Comparison of ENCODE assay signal across 8 cellular contexts in genomic region chr16:18789850-18790706, GRCh38. TPM values are rescaled to one million over a fixed set of nuclear protein-coding genes. Genes with fewer than 3 reads are reported as not detected.
A peak's percentile ranks its signal among the peaks of the same experiment; 100 is the strongest.
DNase-seq lines count a peak whose midpoint lies in the region; ATAC-seq and TF ChIP-seq lines count a peak whose summit lies in the region.

TSS of gene RPS15A (minus strand) at chr16:18790334. CDS start at chr16:18789113, 1,221 bp downstream.

- peak; percentile 97 for TF ChIP-seq POLR2A in IMR-90 (IDR thresholded peaks at IDR 0.05; ENCODE audit: low read depth, low read length)

- DNase-seq in DMS 273 (lab: John Stamatoyannopoulos, UW; ENCODE audit: unreplicated experiment) (peak; percentile 98), IMR-90 (peak; percentile 98), OCI-M1 (lab: John Stamatoyannopoulos, UW) (peak; percentile 97), activated T-cell treated with anti-CD3 and anti-CD28 coated beads for 24 hours (ENCODE audit: low read depth) (peak; percentile 89), epidermal melanocyte (ENCODE audit: insufficient read length, low spot score) (peak; percentile 94)
- DNase-seq in stimulated activated CD8-positive, alpha-beta memory T cell treated with anti-CD3 and anti-CD28 coated beads, Interleukin-4, amount 100 ng/mL, for 1 hour (ENCODE audit: low read depth in 2 of 2, low spot score in 1 of 2): peak; percentile 75 to 83

- H2AFZ ChIP-seq in IMR-90 (replicated peaks; ENCODE audit: low read length, poor library complexity): peak within 1 kb of the TSS; percentile 91

- H3K27me3 ChIP-seq in IMR-90 (ENCODE audit: control insufficient read depth, insufficient read depth, low read length) (no peaks in the 10 kb centered on the region), mononuclear cell (ENCODE audit: insufficient read depth, low read length) (no peaks in the 10 kb centered on the region)

- H3K9me1 ChIP-seq in IMR-90 (ENCODE audit: insufficient read depth, low read length): peaks cover 5% of the 10 kb centered on the region; the same call in 1 of the 2 replicates

- intact Hi-C loops in IMR-90 (cut with micrococcal nuclease): loop anchor here (1.0 kb wide), 1 partner anchor 10 kb away; no protein-coding TSS in a partner anchor

- peak within 1 kb of the TSS; percentile 87 for H2AK5ac ChIP-seq in IMR-90 (ENCODE audit: low read depth, low read length)

- H2BK120ac ChIP-seq in IMR-90 (ENCODE audit: low read depth, low read length): no peak within 1 kb of the TSS

- no peak within 1 kb of the TSS for H2BK15ac ChIP-seq in IMR-90 (ENCODE audit: low read depth, low read length)

- ATAC-seq in GM21528 (IDR thresholded peaks at IDR 0.05; ENCODE audit: low FRiP score, unreplicated experiment): peak; percentile 94
- ATAC-seq in IMR-90 (ENCODE audit: low read depth): peak; percentile 99

- no peaks in the 10 kb centered on the region for H3K9me3 ChIP-seq in IMR-90 (ENCODE audit: control insufficient read depth, insufficient read depth, low read length)
- no peaks in the 10 kb centered on the region for H3K9me3 ChIP-seq in mononuclear cell (ENCODE audit: low read depth, low read length)

- H4K8ac ChIP-seq in IMR-90 (ENCODE audit: low read depth in 2 of 2, low read length in 2 of 2): peak within 1 kb of the TSS; percentile 48 to 91

- H4K5ac ChIP-seq in IMR-90 (ENCODE audit: low read depth, low read length): peak within 1 kb of the TSS; percentile 52

- H2AK9ac ChIP-seq in IMR-90 (replicated peaks; ENCODE audit: low read depth, low read length, poor library complexity): peak within 1 kb of the TSS; percentile 95

- peak within 1 kb of the TSS; percentile 53; the same call in 1 of the 2 replicates for H4K91ac ChIP-seq in IMR-90 (ENCODE audit: insufficient read depth, low read depth, low read length)

- H3K4ac ChIP-seq in IMR-90 (ENCODE audit: low read depth, low read length): peak within 1 kb of the TSS; percentile 93

- peaks cover 2% of the 10 kb centered on the region; the same call in 1 of the 2 replicates for H3K4me1 ChIP-seq in IMR-90 (ENCODE audit: control insufficient read depth, insufficient read depth, low read length)
- H3K4me1 ChIP-seq in mononuclear cell (ENCODE audit: insufficient read depth, low read length): peaks cover 48% of the 10 kb centered on the region

- CTCF ChIA-PET in IMR-90 (lab: Yijun Ruan, JAX): interaction anchor here (0.6 to 1.5 kb wide), 2 partner anchors 9 to 12 kb away, joined by 3 to 7 read pairs; partner anchors contain the start of gene ARL6IP1

- H2BK5ac ChIP-seq in IMR-90 (ENCODE audit: low read depth, low read length, poor library complexity, severe bottlenecking): peak within 1 kb of the TSS; percentile 91

- 8% methylated on average over 17 of the region's 60 CpGs; no CpG with 5 or more reads in 1 of the 2 experiments for WGBS in IMR-90 (ENCODE audit: extremely low coverage in 2 of 2, insufficient read length in 1 of 2), 2 experiments

- dilution Hi-C loops in IMR-90 (cut with HindIII; ENCODE audit: low sequenced_read_pairs, unreplicated experiment): no loop called here

- peaks cover 16 to 48% of the 10 kb centered on the region in 2 experiments for H3K79me1 ChIP-seq in IMR-90 (ENCODE audit: low read depth in 1 of 2, low read length in 2 of 2)

- peak within 1 kb of the TSS; percentile 89 for H3K4me2 ChIP-seq in IMR-90 (ENCODE audit: low read depth, low read length)

- peak within 1 kb of the TSS; percentile 27; the same call in 1 of the 2 replicates for H3K18ac ChIP-seq in IMR-90 (ENCODE audit: low read depth, low read length)

- TF ChIP-seq CTCF in IMR-90 (conservative IDR thresholded peaks at IDR 0.05; ENCODE audit: low read depth, low read length): no peak

- no peak for TF ChIP-seq RAD21 in IMR-90 (IDR thresholded peaks at IDR 0.05; ENCODE audit: low read length)

- H4K20me1 ChIP-seq in IMR-90 (ENCODE audit: insufficient read depth, low read length): peaks cover 50% of the 10 kb centered on the region

- in situ Hi-C loops in IMR-90 (cut with MboI; ENCODE audit: low sequenced_read_pairs): no loop called here

- peak within 1 kb of the TSS; percentile 94 for H3K23ac ChIP-seq in IMR-90 (ENCODE audit: low read depth, low read length)

- H3K14ac ChIP-seq in IMR-90 (replicated peaks; ENCODE audit: low read depth, low read length): peak within 1 kb of the TSS; percentile 96

- H3K36me3 ChIP-seq in IMR-90 (ENCODE audit: control insufficient read depth, insufficient read depth, low read length): peaks cover 39% of the 10 kb centered on the region

- peak within 1 kb of the TSS; percentile 76 for H3K56ac ChIP-seq in IMR-90 (ENCODE audit: extremely low read depth, insufficient read depth, low read length)

- H3K27ac ChIP-seq in IMR-90 (ENCODE audit: insufficient read depth, low read length): peak within 1 kb of the TSS; percentile 81

- POLR2A ChIA-PET in IMR-90 (lab: Charles Lee; ENCODE audit: unreplicated experiment): interaction anchor here (0.6 to 0.9 kb wide), 3 partner anchors 10 to 1277 kb away, joined by 3 to 8 read pairs (median 3); partner anchors contain the start of gene ARL6IP1

- no TSS peak for BruUV-seq in IMR-90 (replicated peaks; lab: Mats Ljungman, UMichigan)

- H2BK20ac ChIP-seq in IMR-90 (ENCODE audit: low read depth, low read length): no peak within 1 kb of the TSS

- H3K9ac ChIP-seq in IMR-90 (ENCODE audit: low read depth, low read length): peak within 1 kb of the TSS; percentile 90

- peak within 1 kb of the TSS; percentile 72 for H3K4me3 ChIP-seq in IMR-90 (ENCODE audit: insufficient read depth, low read depth, low read length)
- peak within 1 kb of the TSS; percentile 89 for H3K4me3 ChIP-seq in mononuclear cell (ENCODE audit: low read length)

TF ChIP-seq in IMR-90, 13 proteins besides CTCF, POLR2A, EP300 and RAD21:
- TF ChIP-seq MAZ (IDR thresholded peaks at IDR 0.05; ENCODE audit: borderline replicate concordance, low read depth, low read length) (peak; percentile 72; the same call in 1 of the 2 replicates), BHLHE40 (IDR thresholded peaks at IDR 0.05; ENCODE audit: low read depth, low read length) (no peak), FOS (IDR thresholded peaks at IDR 0.05; ENCODE audit: low read depth, low read length) (no peak), MXI1 (IDR thresholded peaks at IDR 0.05; ENCODE audit: borderline replicate concordance, low read depth, low read length) (0 out of 2 replicates have a peak, but pooled peaks have one; percentile 45), RFX5 (IDR thresholded peaks at IDR 0.05; ENCODE audit: low read depth, low read length) (no peak), MAFK (IDR thresholded peaks at IDR 0.05; ENCODE audit: low read depth, low read length) (no peak), CHD1 (IDR thresholded peaks at IDR 0.05; ENCODE audit: low read depth, low read length) (peak; percentile 70; the same call in 1 of the 2 replicates)

RNA-seq across cellular contexts. Expression of gene RPS15A, which starts in this region (rescaled TPM):
- 2,973 and 4,619 TPM in 2 replicates for total RNA-seq in IMR-90 (2012; rRNA removed)
- 4,450 and 4,588 TPM in 2 replicates for polyA plus RNA-seq in IMR-90 (2012; rRNA removed)
- 1,608 and 2,537 TPM in 2 replicates for polyA plus RNA-seq in IMR-90 (2012; cell fraction: cytosol; rRNA removed)
- polyA plus RNA-seq in IMR-90 (2012; cell fraction: nucleus; rRNA removed; ENCODE audit: low replicate concordance): 179 and 1,902 TPM in 2 replicates
- 3,138 TPM for total RNA-seq in mononuclear cell

Comparison
In these comparisons a context has a peak if more than half of its experiments do, and no peak if none do; other contexts are left out.
1. Peak in every context shown above with its lines: DNase-seq, ATAC-seq, H3K4me3 ChIP-seq and H3K27ac ChIP-seq.